1 cellular context compared by ENCODE assay signal in genomic region chr12:83145325-83145724, GRCh38.
TF ChIP-seq lines count a peak whose summit lies in the region.

No MANE protein-coding gene starts in this region.

TF ChIP-seq in K562, 482 proteins besides CTCF, POLR2A, EP300 and RAD21 (continued from another document):
- no peak for TF ChIP-seq ARID4B (CRISPR knock-in tag; IDR thresholded peaks at IDR 0.05)
- TF ChIP-seq DIDO1 (tag; IDR thresholded peaks at IDR 0.05; ENCODE audit: low read depth), result no peak
- TF ChIP-seq ZNF146 (CRISPR knock-in tag; IDR thresholded peaks at IDR 0.05; ENCODE audit: unreplicated experiment), result no peak
- no peak for TF ChIP-seq SMARCC2 (IDR thresholded peaks at IDR 0.05; ENCODE audit: low read depth)
- TF ChIP-seq, protein P1, sequence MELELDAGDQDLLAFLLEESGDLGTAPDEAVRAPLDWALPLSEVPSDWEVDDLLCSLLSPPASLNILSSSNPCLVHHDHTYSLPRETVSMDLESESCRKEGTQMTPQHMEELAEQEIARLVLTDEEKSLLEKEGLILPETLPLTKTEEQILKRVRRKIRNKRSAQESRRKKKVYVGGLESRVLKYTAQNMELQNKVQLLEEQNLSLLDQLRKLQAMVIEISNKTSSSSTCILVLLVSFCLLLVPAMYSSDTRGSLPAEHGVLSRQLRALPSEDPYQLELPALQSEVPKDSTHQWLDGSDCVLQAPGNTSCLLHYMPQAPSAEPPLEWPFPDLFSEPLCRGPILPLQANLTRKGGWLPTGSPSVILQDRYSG (tag; conservative IDR thresholded peaks at IDR 0.05; ENCODE audit: low read depth), result no peak
- TF ChIP-seq CSDE1 (IDR thresholded peaks at IDR 0.05), result no peak
TF ChIP-seq in K562: peak in this region for 0.
